Comparison of ENCODE assay signal across 21 cellular contexts in the genomic region with DNA sequence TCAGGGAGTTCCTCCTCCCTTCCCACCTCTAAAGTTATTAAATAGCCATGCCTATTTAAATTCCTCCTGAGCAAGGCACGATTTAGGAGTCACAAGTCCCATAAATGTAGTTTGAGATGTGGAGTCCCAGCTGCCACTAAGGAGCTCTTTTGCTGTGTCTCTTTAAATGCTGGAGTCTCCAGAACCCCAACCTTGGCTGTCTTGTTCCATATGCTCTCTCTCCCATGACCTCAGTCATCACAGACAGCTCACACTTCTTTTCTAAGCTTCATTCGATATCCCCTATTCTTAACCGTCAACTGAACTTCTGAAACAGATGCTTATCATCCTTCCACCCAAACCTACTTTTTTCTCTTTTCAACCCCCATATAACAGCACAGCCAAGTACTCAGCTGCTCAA.
DNase-seq lines count a peak whose midpoint lies in the region; ATAC-seq and TF ChIP-seq lines count a peak whose summit lies in the region.
"Had no signal": no experiment of that assay in that cellular context is flagged by ENCODE, and none has a peak within 500 bp of the region (broad histone marks: within the 10 kb centered on the region; RNA-seq: fewer than 3 reads in every experiment).

No MANE protein-coding gene starts in this region.

- intact Hi-C loops in body of pancreas (cut with DNase I) (no loop called here), tibial artery (cut with DNase I; ENCODE audit: low total_unique reads) (no loop called here), aorta (cut with DNase I) (no loop called here)

- H3K9me3 Mint-ChIP-seq in T-helper 2 cell treated with Interferon-gamma antibody and Interleukin-4, amounts not matched to agents 5 μg/mL and 100 μg/mL, for 36 hours: no peaks in the 10 kb centered on the region
- no peaks in the 10 kb centered on the region for H3K9me3 Mint-ChIP-seq in nephron progenitor cell
- H3K9me3 Mint-ChIP-seq: CD4-positive, CD25-positive, alpha-beta regulatory T cell had no signal

- 29 to 34% methylated on average over 3 of the region's 3 CpGs for WGBS in body of pancreas, 2 donors
- WGBS in aorta, 2 donors: 62 to 70% methylated on average over 3 of the region's 3 CpGs

- peak overlapping the region; percentile 40 for H3K27ac ChIP-seq in KOPT-K1 (ENCODE audit: low read depth, low read length, poor library complexity, severe bottlenecking)
- peak overlapping the region in 3 of 4 donors; percentile 9 to 45 (median 16) for H3K27ac ChIP-seq in body of pancreas
- no peak overlapping the region for H3K27ac ChIP-seq in tibial artery
- no peak overlapping the region for H3K27ac ChIP-seq in aorta (ENCODE audit: low read depth in 1 of 2, low read length in 2 of 2)
- H3K27ac ChIP-seq: BLaER1, PC-9, SJCRH30 had no signal

- peak overlapping the region; percentile 0 for H3K4me3 Mint-ChIP-seq in T-helper 2 cell treated with Interferon-gamma antibody and Interleukin-4, amounts not matched to agents 5 μg/mL and 100 μg/mL, for 36 hours
- H3K4me3 Mint-ChIP-seq in nephron progenitor cell: no peak overlapping the region

- H3K4me3 ChIP-seq in body of pancreas (no peak overlapping the region), tibial artery (no peak overlapping the region), aorta (ENCODE audit: low read length in 2 of 2) (no peak overlapping the region)
- H3K4me3 ChIP-seq: BLaER1, PC-9, SJCRH30 had no signal

- H3K36me3 Mint-ChIP-seq in T-helper 2 cell treated with Interferon-gamma antibody and Interleukin-4, amounts not matched to agents 5 μg/mL and 100 μg/mL, for 36 hours (ENCODE audit: low read depth): peaks cover 10% of the 10 kb centered on the region
- H3K36me3 Mint-ChIP-seq in nephron progenitor cell (ENCODE audit: low read depth): peaks cover 6% of the 10 kb centered on the region

- H3K4me1 ChIP-seq in body of pancreas: peaks cover 26% of the 10 kb centered on the region
- H3K4me1 ChIP-seq in tibial artery: no peaks in the 10 kb centered on the region
- H3K4me1 ChIP-seq in aorta (ENCODE audit: control insufficient read depth in 1 of 2, insufficient read depth in 2 of 2, low read length in 2 of 2): no peaks in the 10 kb centered on the region
- H3K4me1 ChIP-seq: BLaER1 had no signal

- ATAC-seq in body of pancreas (peak; percentile 88), GM21786 (IDR thresholded peaks at IDR 0.05; ENCODE audit: unreplicated experiment) (no peak), aorta (ENCODE audit: low FRiP score) (no peak)
- ATAC-seq: HCT116, Right ventricle myocardium inferior, SK-N-SH treated with all-trans-retinoic acid at 6 μM for 48 hours had no signal

- H3K27me3 ChIP-seq in body of pancreas (no peaks in the 10 kb centered on the region), tibial artery (no peaks in the 10 kb centered on the region), aorta (ENCODE audit: control insufficient read depth in 1 of 2, insufficient read depth in 2 of 2, low read length in 1 of 2) (no peaks in the 10 kb centered on the region)
- H3K27me3 ChIP-seq: BLaER1, SJCRH30 had no signal

- peaks cover 6% of the 10 kb centered on the region for H3K36me3 ChIP-seq in KOPT-K1 (ENCODE audit: insufficient read depth, low read length)
- H3K36me3 ChIP-seq in body of pancreas (replicated peaks in 1 of 2; ENCODE audit: insufficient read depth in 1 of 2, low read depth in 2 of 2): no peaks in the 10 kb centered on the region
- H3K36me3 ChIP-seq in tibial artery: no peaks in the 10 kb centered on the region
- H3K36me3 ChIP-seq in aorta (ENCODE audit: control insufficient read depth in 1 of 2, insufficient read depth in 2 of 2, low read length in 1 of 2): no peaks in the 10 kb centered on the region

- H3K27me3 Mint-ChIP-seq in T-helper 2 cell treated with Interferon-gamma antibody and Interleukin-4, amounts not matched to agents 5 μg/mL and 100 μg/mL, for 36 hours (ENCODE audit: low read depth): no peaks in the 10 kb centered on the region
- H3K27me3 Mint-ChIP-seq in nephron progenitor cell (ENCODE audit: low read depth, poor library complexity): no peaks in the 10 kb centered on the region
- H3K27me3 Mint-ChIP-seq: CD4-positive, CD25-positive, alpha-beta regulatory T cell had no signal

- TF ChIP-seq CTCF in body of pancreas (IDR thresholded peaks at IDR 0.05) (no peak), nephron progenitor cell (IDR thresholded peaks at IDR 0.05) (no peak), tibial artery (IDR thresholded peaks at IDR 0.05) (no peak)

- H3K9me3 ChIP-seq in KOPT-K1 (ENCODE audit: insufficient read depth, low read length, poor library complexity, severe bottlenecking): no peaks in the 10 kb centered on the region
- H3K9me3 ChIP-seq in body of pancreas: no peaks in the 10 kb centered on the region
- H3K9me3 ChIP-seq in tibial artery: no peaks in the 10 kb centered on the region
- H3K9me3 ChIP-seq in aorta (ENCODE audit: control insufficient read depth, low read length): no peaks in the 10 kb centered on the region
- H3K9me3 ChIP-seq: BLaER1, SJCRH30 had no signal

- H3K27ac Mint-ChIP-seq in T-helper 2 cell treated with Interferon-gamma antibody and Interleukin-4, amounts not matched to agents 5 μg/mL and 100 μg/mL, for 36 hours: peak overlapping the region; percentile 6
- peak overlapping the region; percentile 67 for H3K27ac Mint-ChIP-seq in nephron progenitor cell

- no peak for DNase-seq in T-helper 2 cell treated with Interferon-gamma antibody and Interleukin-4, amounts not matched to agents 5 μg/mL and 100 μg/mL, for 36 hours (ENCODE audit: low spot score)
- DNase-seq in body of pancreas (peak; percentile 14 to 60 (median 41)), nephron progenitor cell (no peak), tibial artery (no peak), aorta (no peak), HEK293T (ENCODE audit: extremely low spot score) (no peak)
- DNase-seq: CD4-positive, CD25-positive, alpha-beta regulatory T cell; DMS53; MM.1S; NCI-H2029 treated with DMSO at 0.1 percent for 48 hours; NCI-H524; NCI-H82; NK-92 treated with Interleukin-12 subunit alpha and Interleukin-12 subunit beta, amount 100 ng/mL, for 24 hours; PC-9 had no signal

- H3K4me1 Mint-ChIP-seq in T-helper 2 cell treated with Interferon-gamma antibody and Interleukin-4, amounts not matched to agents 5 μg/mL and 100 μg/mL, for 36 hours (ENCODE audit: low read depth): peaks cover 13% of the 10 kb centered on the region
- H3K4me1 Mint-ChIP-seq in nephron progenitor cell: peaks cover 32% of the 10 kb centered on the region

- no peak for TF ChIP-seq POLR2A in body of pancreas (IDR thresholded peaks at IDR 0.05)

- CTCF ChIA-PET in HEK293T (lab: Yijun Ruan, JAX): interaction anchor here (0.6 kb wide), 1 partner anchor 510 kb away, joined by 3 read pairs; no protein-coding TSS in a partner anchor

- POLR2A ChIA-PET in HEK293T (lab: Yijun Ruan, JAX): no interaction called here

TF ChIP-seq in HEK293T, 16 proteins besides CTCF, POLR2A, EP300 and RAD21:
- TF ChIP-seq FOXA1 (IDR thresholded peaks at IDR 0.05): no peak
- TF ChIP-seq, protein P1, sequence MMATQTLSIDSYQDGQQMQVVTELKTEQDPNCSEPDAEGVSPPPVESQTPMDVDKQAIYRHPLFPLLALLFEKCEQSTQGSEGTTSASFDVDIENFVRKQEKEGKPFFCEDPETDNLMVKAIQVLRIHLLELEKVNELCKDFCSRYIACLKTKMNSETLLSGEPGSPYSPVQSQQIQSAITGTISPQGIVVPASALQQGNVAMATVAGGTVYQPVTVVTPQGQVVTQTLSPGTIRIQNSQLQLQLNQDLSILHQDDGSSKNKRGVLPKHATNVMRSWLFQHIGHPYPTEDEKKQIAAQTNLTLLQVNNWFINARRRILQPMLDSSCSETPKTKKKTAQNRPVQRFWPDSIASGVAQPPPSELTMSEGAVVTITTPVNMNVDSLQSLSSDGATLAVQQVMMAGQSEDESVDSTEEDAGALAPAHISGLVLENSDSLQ (IDR thresholded peaks at IDR 0.05): no peak
- no peak for TF ChIP-seq ARNT (IDR thresholded peaks at IDR 0.05)
- no peak for TF ChIP-seq L3MBTL2 (conservative IDR thresholded peaks at IDR 0.05)
- TF ChIP-seq TARDBP (IDR thresholded peaks at IDR 0.05): no peak
- TF ChIP-seq ZNF384 (IDR thresholded peaks at IDR 0.05): no peak
- TF ChIP-seq NFRKB (IDR thresholded peaks at IDR 0.05): no peak
- no peak for TF ChIP-seq LEF1 (IDR thresholded peaks at IDR 0.05; ENCODE audit: borderline replicate concordance)
- no peak for TF ChIP-seq SUZ12 (IDR thresholded peaks at IDR 0.05)
- no peak for TF ChIP-seq FOXM1 (IDR thresholded peaks at IDR 0.05; ENCODE audit: borderline replicate concordance)
- TF ChIP-seq ELF4 (IDR thresholded peaks at IDR 0.05): no peak
- no peak for TF ChIP-seq FOXK2 (IDR thresholded peaks at IDR 0.05)
- no peak for TF ChIP-seq CTBP1 (IDR thresholded peaks at IDR 0.05; ENCODE audit: borderline replicate concordance)

Comparison
In these comparisons a context has a peak if more than half of its experiments do, and no peak if none do; other contexts are left out.
1. H3K27ac ChIP-seq: peak in KOPT-K1 (single experiment) and body of pancreas (3 of 4); none in tibial artery (0 of 2) and aorta (0 of 2).
2. DNase-seq: peak in body of pancreas (4 of 4); none in T-helper 2 cell treated with Interferon-gamma antibody and Interleukin-4, amounts not matched to agents 5 μg/mL and 100 μg/mL, for 36 hours (single experiment), nephron progenitor cell (single experiment), tibial artery (0 of 2), aorta (0 of 2) and HEK293T (single experiment).